Comparison of ENCODE assay signal across 13 cellular contexts in the genomic region with DNA sequence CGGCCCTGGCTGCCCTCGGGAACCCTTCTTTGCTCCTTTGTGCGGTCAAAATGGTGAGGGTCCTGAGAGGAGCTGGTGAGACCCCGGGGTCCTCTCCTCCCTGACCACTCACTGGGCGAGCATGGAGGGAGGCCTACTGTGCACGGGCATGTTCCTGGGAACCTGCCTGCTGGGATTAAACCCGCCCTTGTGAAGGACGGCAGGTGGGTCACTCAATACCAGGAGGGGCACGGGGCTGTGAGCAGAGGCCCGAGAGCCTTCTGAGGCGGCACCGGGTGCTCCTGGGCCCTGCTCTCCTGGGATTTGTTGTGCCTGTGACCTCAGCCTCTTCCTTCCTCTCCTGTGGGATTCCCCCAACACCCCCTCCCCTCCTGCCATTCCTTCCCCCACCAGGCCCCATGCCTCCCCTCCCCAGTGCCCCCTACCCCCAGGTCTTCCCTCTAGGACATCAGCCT. TPM values are rescaled to one million over a fixed set of nuclear protein-coding genes. Genes with fewer than 3 reads are reported as not detected.
DNase-seq lines count a peak whose midpoint lies in the region; ATAC-seq and TF ChIP-seq lines count a peak whose summit lies in the region.
"Had no signal": no experiment of that assay in that cellular context is flagged by ENCODE, and none has a peak within 500 bp of the region (broad histone marks: within the 10 kb centered on the region; RNA-seq: fewer than 3 reads in every experiment).

No MANE protein-coding gene starts in this region.

- no peaks in the 10 kb centered on the region for H3K27me3 Mint-ChIP-seq in progenitor cell of endocrine pancreas
- peaks cover 0 to 26% (median 7%) of the 10 kb centered on the region in 5 donors for H3K27me3 Mint-ChIP-seq in naive thymus-derived CD8-positive, alpha-beta T cell

- peak overlapping the region; percentile 88 for H3K4me2 ChIP-seq in BLaER1

- peak; percentile 36 for DNase-seq in hepatic stellate cell (ENCODE audit: low spot score)
- DNase-seq in progenitor cell of endocrine pancreas (ENCODE audit: low spot score, unreplicated experiment) = no peak
- DNase-seq in DMS53 treated with DMSO at 0.1 percent for 48 hours (lab: John Stamatoyannopoulos, UW; ENCODE audit: unreplicated experiment) = no peak
- no peak for DNase-seq in activated CD8-positive, alpha-beta memory T cell treated with anti-CD3 and anti-CD28 coated beads for 24 hours
- no peak for DNase-seq in naive thymus-derived CD8-positive, alpha-beta T cell
- DNase-seq: activated effector memory CD4-positive, alpha-beta T cell treated with Interleukin-2 at 50 U/mL for 16 hours; effector memory CD4-positive, alpha-beta T cell; foreskin keratinocyte; MV-4-11; NCI-H2171 had no signal

- peaks cover 24% of the 10 kb centered on the region for H3K4me1 Mint-ChIP-seq in progenitor cell of endocrine pancreas (ENCODE audit: low read depth)
- peaks cover 2 to 24% (median 13%) of the 10 kb centered on the region in 4 donors for H3K4me1 Mint-ChIP-seq in naive thymus-derived CD8-positive, alpha-beta T cell

- no peak for ATAC-seq in GM19455 (IDR thresholded peaks at IDR 0.05; ENCODE audit: unreplicated experiment)
- ATAC-seq in naive thymus-derived CD8-positive, alpha-beta T cell = no peak
- ATAC-seq: foreskin keratinocyte had no signal

- H3K9ac ChIP-seq in BLaER1 = no peak overlapping the region

- TF ChIP-seq CTCF in VCaP (conservative IDR thresholded peaks at IDR 0.05) (no peak), progenitor cell of endocrine pancreas (IDR thresholded peaks at IDR 0.05; ENCODE audit: unreplicated experiment) (no peak)

- H3K9me3 Mint-ChIP-seq in progenitor cell of endocrine pancreas (ENCODE audit: low read depth) = no peaks in the 10 kb centered on the region
- no peaks in the 10 kb centered on the region for H3K9me3 Mint-ChIP-seq in naive thymus-derived CD8-positive, alpha-beta T cell

- H3K4me1 ChIP-seq in BLaER1 = peaks cover 53% of the 10 kb centered on the region
- H3K4me1 ChIP-seq: foreskin keratinocyte had no signal

- H3K4me3 ChIP-seq in BLaER1 = no peak overlapping the region

- H3K4me3 Mint-ChIP-seq in progenitor cell of endocrine pancreas (ENCODE audit: low read depth) = no peak overlapping the region
- H3K4me3 Mint-ChIP-seq in naive thymus-derived CD8-positive, alpha-beta T cell = peak overlapping the region in 2 of 10 donors; percentile 45 to 62

- H3K36me3 Mint-ChIP-seq in progenitor cell of endocrine pancreas (ENCODE audit: insufficient read depth) = peaks cover 6% of the 10 kb centered on the region
- no peaks in the 10 kb centered on the region for H3K36me3 Mint-ChIP-seq in naive thymus-derived CD8-positive, alpha-beta T cell

- peak overlapping the region; percentile 94 for H3K27ac Mint-ChIP-seq in progenitor cell of endocrine pancreas
- no peak overlapping the region for H3K27ac Mint-ChIP-seq in naive thymus-derived CD8-positive, alpha-beta T cell

- H3K27ac ChIP-seq in BLaER1 (no peak overlapping the region), VCaP (peak overlapping the region; percentile 26; the same call in 1 of the 2 replicates)
- H3K27ac ChIP-seq: foreskin keratinocyte had no signal

- POLR2A ChIA-PET in naive thymus-derived CD8-positive, alpha-beta T cell (lab: Charles Lee) = no interaction called here

- H3K36me3 ChIP-seq in BLaER1 = peaks cover 26% of the 10 kb centered on the region

- peaks cover 59% of the 10 kb centered on the region for H3K27me3 ChIP-seq in BLaER1

- peaks cover 6% of the 10 kb centered on the region; the same call in 1 of the 2 replicates for H3K9me3 ChIP-seq in BLaER1

- H4K20me1 ChIP-seq in BLaER1 = peaks cover 71% of the 10 kb centered on the region

RNA-seq across cellular contexts. Expression of a gene that starts 19.7 kb away (rescaled TPM):
- total RNA-seq in progenitor cell of endocrine pancreas = 54.6 and 56.2 TPM in 2 replicates
- total RNA-seq in naive thymus-derived CD8-positive, alpha-beta T cell = 1 to 10 TPM; 4.1 to 4.6 TPM
- polyA plus RNA-seq in naive thymus-derived CD8-positive, alpha-beta T cell = 1 to 10 TPM in 2 of 3 donors, under 1 TPM in 1; 0.42 to 4.8 (median 1.3) TPM
